27 cellular contexts compared by ENCODE assay signal in the genomic region with DNA sequence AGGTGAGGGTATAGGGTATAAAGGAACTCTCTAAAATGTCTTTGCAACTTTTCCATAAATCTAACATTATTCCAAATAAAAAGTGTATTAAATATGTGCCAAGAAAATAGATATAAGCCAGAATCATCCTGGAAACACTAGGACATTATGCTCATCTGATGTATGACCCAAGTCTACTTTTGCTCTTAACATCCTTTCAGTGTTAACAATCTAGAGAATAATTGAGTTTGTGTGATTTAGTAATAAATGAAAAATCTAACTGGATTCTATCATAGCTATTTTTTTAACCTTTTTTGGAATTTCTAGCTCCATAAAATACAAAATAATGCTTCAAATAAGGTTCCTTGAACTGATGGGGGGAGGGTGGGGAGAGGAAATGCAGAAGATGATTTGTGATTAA.
"Had no signal": no experiment of that assay in that cellular context is flagged by ENCODE, and none has a peak within 500 bp of the region (broad histone marks: within the 10 kb centered on the region; RNA-seq: fewer than 3 reads in every experiment).

No MANE protein-coding gene starts in this region.

- H3K9me3 ChIP-seq: testis, thoracic aorta, thyroid gland had no signal

- H3K4me3 Mint-ChIP-seq: stimulated activated effector memory CD8-positive, alpha-beta T cell treated with anti-CD3 and anti-CD28 coated beads, Interleukin-12 subunit alpha, Interleukin-12 subunit beta, amount 100 ng/mL, for 72 hours; stimulated activated memory B cell treated with anti-CD40 and anti-IgM and Interleukin-4, amounts not matched to agents 10 μg/mL and 1 μg/mL and 100 μg/mL, for 72 hours; stimulated activated naive CD8-positive, alpha-beta T cell treated with anti-CD3 and anti-CD28 coated beads, Interleukin-15, amount 100 ng/mL, for 72 hours; stimulated activated naive CD8-positive, alpha-beta T cell treated with anti-CD3 and anti-CD28 coated beads, Interleukin-15, Interleukin-2, amounts not matched to agents 100 ng/mL and 50 ng/mL, for 24 hours; type B pancreatic cell had no signal

- H3K27ac Mint-ChIP-seq: stimulated activated memory B cell treated with anti-CD40 and anti-IgM and Interleukin-4, amounts not matched to agents 10 μg/mL and 1 μg/mL and 100 μg/mL, for 72 hours; stimulated activated naive CD8-positive, alpha-beta T cell treated with anti-CD3 and anti-CD28 coated beads, Interleukin-15, amount 100 ng/mL, for 72 hours; stimulated activated naive CD8-positive, alpha-beta T cell treated with anti-CD3 and anti-CD28 coated beads, Interleukin-15, Interleukin-2, amounts not matched to agents 100 ng/mL and 50 ng/mL, for 24 hours; type B pancreatic cell had no signal

- H3K27me3 Mint-ChIP-seq: stimulated activated memory B cell treated with anti-CD40 and anti-IgM and Interleukin-4, amounts not matched to agents 10 μg/mL and 1 μg/mL and 100 μg/mL, for 72 hours; stimulated activated naive CD8-positive, alpha-beta T cell treated with anti-CD3 and anti-CD28 coated beads, Interleukin-15, amount 100 ng/mL, for 72 hours; stimulated activated naive CD8-positive, alpha-beta T cell treated with anti-CD3 and anti-CD28 coated beads, Interleukin-15, Interleukin-2, amounts not matched to agents 100 ng/mL and 50 ng/mL, for 24 hours; type B pancreatic cell had no signal

- H3K4me1 ChIP-seq: suprapubic skin, tibial artery, tibial nerve, upper lobe of left lung, upper lobe of right lung, uterus, vagina had no signal

- H3K36me3 Mint-ChIP-seq: stimulated activated effector memory CD8-positive, alpha-beta T cell treated with anti-CD3 and anti-CD28 coated beads, Interleukin-12 subunit alpha, Interleukin-12 subunit beta, amount 100 ng/mL, for 72 hours had no signal

- ATAC-seq: stimulated activated memory B cell treated with anti-CD40 and anti-IgM and Interleukin-4, amounts not matched to agents 10 μg/mL and 1 μg/mL and 100 μg/mL, for 72 hours; stimulated activated naive CD8-positive, alpha-beta T cell treated with anti-CD3 and anti-CD28 coated beads, Interleukin-15, amount 100 ng/mL, for 72 hours; stimulated activated naive CD8-positive, alpha-beta T cell treated with anti-CD3 and anti-CD28 coated beads, Interleukin-15, Interleukin-2, amounts not matched to agents 100 U/mL and 50 U/mL, for 24 hours; upper lobe of right lung had no signal

- H3K36me3 ChIP-seq: stomach, suprapubic skin, thoracic aorta, thyroid gland, tibial artery, upper lobe of left lung, upper lobe of right lung, uterus, vagina had no signal

- H3K4me1 Mint-ChIP-seq: stimulated activated effector memory CD8-positive, alpha-beta T cell treated with anti-CD3 and anti-CD28 coated beads, Interleukin-12 subunit alpha, Interleukin-12 subunit beta, amount 100 ng/mL, for 72 hours; stimulated activated memory B cell treated with anti-CD40 and anti-IgM and Interleukin-4, amounts not matched to agents 10 μg/mL and 1 μg/mL and 100 μg/mL, for 72 hours; stimulated activated naive CD8-positive, alpha-beta T cell treated with anti-CD3 and anti-CD28 coated beads, Interleukin-15, amount 100 ng/mL, for 72 hours had no signal

- H3K27ac ChIP-seq: stomach, suprapubic skin, testis, thoracic aorta, thyroid gland, tibial artery, tibial nerve, transverse colon, upper lobe of left lung, upper lobe of right lung, uterus, vagina had no signal

- H3K27me3 ChIP-seq: stomach, suprapubic skin, testis, thyroid gland, tibial artery, tibial nerve, transverse colon, upper lobe of left lung, upper lobe of right lung, uterus, vagina had no signal

- H3K4me3 ChIP-seq: stomach, suprapubic skin, testis, thoracic aorta, thyroid gland, tibial artery, tibial nerve, transverse colon, upper lobe of left lung, upper lobe of right lung, uterus, vagina had no signal

- DNase-seq: stimulated activated CD4-positive, alpha-beta T cell treated with anti-CD3 and anti-CD28 coated beads, Interleukin-2, amount 100 ng/mL, for 48 hours; stimulated activated CD4-positive, alpha-beta T cell treated with anti-CD3 and anti-CD28 coated beads, Interleukin-4, amount 100 ng/mL, for 1 hour; stimulated activated CD4-positive, alpha-beta T cell treated with anti-CD3 and anti-CD28 coated beads, Interleukin-4, amount 100 ng/mL, for 24 hours; stimulated activated CD4-positive, alpha-beta T cell treated with anti-CD3 and anti-CD28 coated beads, Interleukin-4, amount 100 ng/mL, for 4 hours; stimulated activated CD8-positive, alpha-beta memory T cell treated with anti-CD3 and anti-CD28 coated beads, Interleukin-4, amount 100 ng/mL, for 48 hours; stimulated activated naive CD4-positive, alpha-beta T cell; stimulated activated naive CD4-positive, alpha-beta T cell treated with Interleukin-2 at 50 U/mL for 16 hours; stimulated activated naive CD8-positive, alpha-beta T cell treated with anti-CD3 and anti-CD28 coated beads, Interleukin-15, amount 100 ng/mL, for 72 hours; stimulated activated naive CD8-positive, alpha-beta T cell treated with anti-CD3 and anti-CD28 coated beads, Interleukin-15, Interleukin-2, amounts not matched to agents 100 U/mL and 50 U/mL, for 24 hours; stomach; substantia nigra; testis; thyroid gland; tibial artery; transverse colon; trophoblast cell; upper lobe of left lung; upper lobe of right lung; uterus had no signal
